In the genomic region with DNA sequence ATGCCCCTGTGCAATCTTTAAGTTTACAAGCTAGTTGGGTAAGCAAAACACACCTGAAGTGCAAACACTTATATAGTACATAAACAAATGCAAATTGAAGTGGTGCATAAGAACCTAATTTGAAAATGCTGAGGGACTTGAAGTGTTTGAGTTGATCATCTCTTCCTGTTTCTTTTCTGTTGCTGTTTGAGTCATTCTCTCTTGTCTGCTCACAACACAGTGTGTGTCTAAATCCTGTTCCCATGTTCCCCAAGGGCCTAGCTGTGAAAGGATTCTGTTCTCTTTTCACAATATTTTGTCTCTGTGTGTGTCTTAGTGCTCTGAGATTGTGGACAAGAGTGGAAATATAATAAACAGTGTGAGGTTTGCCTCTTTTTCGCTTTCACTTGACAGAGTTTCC, we compare ENCODE assay signal across 9 cellular contexts. TPM values are rescaled to one million over a fixed set of nuclear protein-coding genes. Genes with fewer than 3 reads are reported as not detected.
DNase-seq lines count a peak whose midpoint lies in the region; ATAC-seq and TF ChIP-seq lines count a peak whose summit lies in the region.
"Had no signal": no experiment of that assay in that cellular context is flagged by ENCODE, and none has a peak within 500 bp of the region (broad histone marks: within the 10 kb centered on the region; RNA-seq: fewer than 3 reads in every experiment).

No MANE protein-coding gene starts in this region.

- H3K4me1 Mint-ChIP-seq in activated CD4-positive, alpha-beta T cell treated with anti-CD3 and anti-CD28 coated beads, Interleukin-2, amount 10 ng/mL, durations not matched to agents 7 days and 5 days: peaks cover 36% of the 10 kb centered on the region

- in situ Hi-C loops in mammary epithelial cell (cut with MboI; ENCODE audit: low sequenced_read_pairs in 2 of 2): no loop called here
- in situ Hi-C loops in gastrocnemius medialis (cut with MboI; ENCODE audit: low sequenced_read_pairs in 4 of 4): no loop called here

- H3F3A ChIP-seq in SU-DHL-6 (ENCODE audit: insufficient read depth): no peaks in the 10 kb centered on the region

- H3K27ac ChIP-seq in mammary epithelial cell (ENCODE audit: insufficient read depth, low read depth, low read length) (no peak overlapping the region), breast epithelium (no peak overlapping the region), SU-DHL-6 (ENCODE audit: low read depth, low read length) (no peak overlapping the region), gastrocnemius medialis (no peak overlapping the region)

- H3K27me3 ChIP-seq in mammary epithelial cell (ENCODE audit: insufficient read depth, low read length): peaks cover 2% of the 10 kb centered on the region
- H3K27me3 ChIP-seq in breast epithelium: no peaks in the 10 kb centered on the region
- H3K27me3 ChIP-seq in SU-DHL-6 (ENCODE audit: low read length): no peaks in the 10 kb centered on the region
- H3K27me3 ChIP-seq in gastrocnemius medialis: no peaks in the 10 kb centered on the region

- H3K79me2 ChIP-seq in mammary epithelial cell (ENCODE audit: insufficient read depth, low read length) (no peaks in the 10 kb centered on the region), SU-DHL-6 (ENCODE audit: insufficient read depth, low read length) (no peaks in the 10 kb centered on the region)

- dilution Hi-C loops in mammary epithelial cell (cut with HindIII; ENCODE audit: low sequenced_read_pairs): no loop called here

- CTCF ChIA-PET in mammary epithelial cell (lab: Charles Lee; ENCODE audit: low non-redundant PET): no interaction called here
- CTCF ChIA-PET in activated CD4-positive, alpha-beta T cell treated with anti-CD3 and anti-CD28 coated beads, Interleukin-2, amount 10 ng/mL, durations not matched to agents 7 days and 5 days (lab: Charles Lee): interaction anchor here (0.9 to 1.7 kb wide), 5 partner anchors 30 to 240 kb away, joined by 3 to 9 read pairs (median 3); a partner anchor contains a TSS

- H3K36me3 ChIP-seq in mammary epithelial cell (ENCODE audit: insufficient read depth, low read length) (no peaks in the 10 kb centered on the region), breast epithelium (no peaks in the 10 kb centered on the region), SU-DHL-6 (ENCODE audit: low read length) (no peaks in the 10 kb centered on the region), gastrocnemius medialis (no peaks in the 10 kb centered on the region)

- no peak overlapping the region for H3K27ac Mint-ChIP-seq in activated CD4-positive, alpha-beta T cell treated with anti-CD3 and anti-CD28 coated beads, Interleukin-2, amount 10 ng/mL, durations not matched to agents 7 days and 5 days

- TF ChIP-seq POLR2A in breast epithelium (IDR thresholded peaks at IDR 0.05) (no peak), gastrocnemius medialis (IDR thresholded peaks at IDR 0.05) (no peak)

- no peaks in the 10 kb centered on the region for H3K27me3 Mint-ChIP-seq in activated CD4-positive, alpha-beta T cell treated with anti-CD3 and anti-CD28 coated beads, Interleukin-2, amount 10 ng/mL, durations not matched to agents 7 days and 5 days

- H3K36me3 Mint-ChIP-seq in activated CD4-positive, alpha-beta T cell treated with anti-CD3 and anti-CD28 coated beads, Interleukin-2, amount 10 ng/mL, durations not matched to agents 7 days and 5 days (ENCODE audit: low read depth): peaks cover 39% of the 10 kb centered on the region

- no peak overlapping the region for H3K4me2 ChIP-seq in mammary epithelial cell (ENCODE audit: insufficient read depth, low read depth, low read length)
- H3K4me2 ChIP-seq in SU-DHL-6 (ENCODE audit: low read depth, low read length, poor library complexity, severe bottlenecking): peak overlapping the region; percentile 11

- no peak overlapping the region for H3K4me3 Mint-ChIP-seq in activated CD4-positive, alpha-beta T cell treated with anti-CD3 and anti-CD28 coated beads, Interleukin-2, amount 10 ng/mL, durations not matched to agents 7 days and 5 days

- TF ChIP-seq CTCF in mammary epithelial cell (conservative IDR thresholded peaks at IDR 0.05 in 1 of 2, IDR thresholded peaks at IDR 0.05 in 1 of 2; ENCODE audit: extremely low read depth in 1 of 2, insufficient read depth in 1 of 2, low read depth in 1 of 2, low read length in 2 of 2): no peak
- TF ChIP-seq CTCF in breast epithelium (IDR thresholded peaks at IDR 0.05): no peak
- no peak for TF ChIP-seq CTCF in SU-DHL-6 (IDR thresholded peaks at IDR 0.05; ENCODE audit: insufficient read depth, low read length, poor library complexity, severe bottlenecking)
- no peak for TF ChIP-seq CTCF in gastrocnemius medialis (IDR thresholded peaks at IDR 0.05 in 4 of 5, conservative IDR thresholded peaks at IDR 0.05 in 1 of 5)

- H3K9me2 ChIP-seq in SU-DHL-6 (replicated peaks; ENCODE audit: insufficient read depth, low read length): no peaks in the 10 kb centered on the region

- 100% methylated on average over 1 of the region's 1 CpG for WGBS in mammary epithelial cell (ENCODE audit: low coverage, missing lambda C conversion rate)

- H3K9me3 Mint-ChIP-seq in activated CD4-positive, alpha-beta T cell treated with anti-CD3 and anti-CD28 coated beads, Interleukin-2, amount 10 ng/mL, durations not matched to agents 7 days and 5 days: peaks cover 2% of the 10 kb centered on the region

- POLR2A ChIA-PET in activated CD4-positive, alpha-beta T cell treated with anti-CD3 and anti-CD28 coated beads, Interleukin-2, amount 10 ng/mL, durations not matched to agents 7 days and 5 days (lab: Charles Lee): interaction anchor here (1.3 kb wide), 1 partner anchor 68 kb away, joined by 5 read pairs; no protein-coding TSS in a partner anchor

- BruUV-seq in mammary epithelial cell (replicated peaks; lab: Mats Ljungman, UMichigan): no TSS peak

- no peaks in the 10 kb centered on the region for H4K20me1 ChIP-seq in mammary epithelial cell (ENCODE audit: insufficient read depth, low read length)
- H4K20me1 ChIP-seq in SU-DHL-6 (ENCODE audit: low read depth, low read length): no peaks in the 10 kb centered on the region

- ATAC-seq in HG02943 (IDR thresholded peaks at IDR 0.05; ENCODE audit: low read depth, unreplicated experiment): peak; percentile 55
- ATAC-seq in gastrocnemius medialis: no peak

- no peak for DNase-seq in mammary epithelial cell
- no peak for DNase-seq in breast epithelium (ENCODE audit: low spot score in 2 of 2)
- DNase-seq in gastrocnemius medialis: no peak
- no peak for DNase-seq in NCI-H2081 (lab: John Stamatoyannopoulos, UW)
- no peak for DNase-seq in NCI-H446 treated with DMSO at 0.1 percent for 48 hours (lab: John Stamatoyannopoulos, UW)
- no peak for DNase-seq in activated CD4-positive, alpha-beta T cell treated with anti-CD3 and anti-CD28 coated beads, Interleukin-2, amount 10 ng/mL, durations not matched to agents 7 days and 5 days
- DNase-seq: SW 1271 had no signal

- peak overlapping the region; percentile 31 for H2AFZ ChIP-seq in mammary epithelial cell (ENCODE audit: low read depth, low read length)
- H2AFZ ChIP-seq in SU-DHL-6 (ENCODE audit: low read depth, low read length, severe bottlenecking): no peak overlapping the region

- H3K4me3 ChIP-seq in mammary epithelial cell (replicated peaks in 1 of 3; ENCODE audit: insufficient read depth in 1 of 3, low read depth in 2 of 3, low read length in 3 of 3) (no peak overlapping the region), breast epithelium (no peak overlapping the region), SU-DHL-6 (ENCODE audit: insufficient read depth, low read length, poor library complexity, severe bottlenecking) (no peak overlapping the region), gastrocnemius medialis (no peak overlapping the region)

- no peaks in the 10 kb centered on the region for H3K4me1 ChIP-seq in mammary epithelial cell (ENCODE audit: insufficient read depth, low read length)
- no peaks in the 10 kb centered on the region for H3K4me1 ChIP-seq in breast epithelium
- H3K4me1 ChIP-seq in gastrocnemius medialis: no peaks in the 10 kb centered on the region

- intact Hi-C loops in mammary epithelial cell (cut with micrococcal nuclease): no loop called here
- intact Hi-C loops in breast epithelium (cut with DNase I; ENCODE audit: low total_unique reads): no loop called here
- intact Hi-C loops in gastrocnemius medialis (cut with DNase I; ENCODE audit: low total_unique reads): no loop called here

- H3K9ac ChIP-seq in mammary epithelial cell (ENCODE audit: insufficient read depth, low read length) (no peak overlapping the region), SU-DHL-6 (ENCODE audit: low read length) (no peak overlapping the region)

- H3K9me3 ChIP-seq in mammary epithelial cell (replicated peaks; ENCODE audit: insufficient read depth, low read length) (no peaks in the 10 kb centered on the region), breast epithelium (no peaks in the 10 kb centered on the region), SU-DHL-6 (ENCODE audit: insufficient read depth, low read length) (no peaks in the 10 kb centered on the region), gastrocnemius medialis (no peaks in the 10 kb centered on the region)

RNA-seq across cellular contexts. Expression of a gene that starts 6.1 kb away (rescaled TPM):
- under 1 TPM in 1 of 2 donors, not detected in 1; 0.16 TPM for total RNA-seq in mammary epithelial cell
- polyA plus RNA-seq in mammary epithelial cell: 0.09 TPM
- polyA minus RNA-seq in mammary epithelial cell: not detected
- total RNA-seq in breast epithelium: 1 to 10 TPM; 1.4 to 8.2 (median 6.2) TPM
- total RNA-seq in gastrocnemius medialis: under 1 TPM in 1 of 4 donors, not detected in 3; 0.85 TPM
- 100 to 1,000 TPM; 271 to 307 TPM for total RNA-seq in activated CD4-positive, alpha-beta T cell treated with anti-CD3 and anti-CD28 coated beads, Interleukin-2, amount 10 ng/mL, durations not matched to agents 7 days and 5 days

RNA-seq across cellular contexts. Expression of a gene that starts 47.1 kb away (rescaled TPM):
- total RNA-seq in mammary epithelial cell (10 to 100 TPM in 1 of 2 donors, 1 to 10 TPM in 1; 3.2 to 85.7 TPM), breast epithelium (not detected), gastrocnemius medialis (not detected)
- 42.6 TPM for polyA plus RNA-seq in mammary epithelial cell
- 44.8 TPM for polyA minus RNA-seq in mammary epithelial cell
- 1 to 10 TPM; 3.6 to 3.9 TPM for total RNA-seq in activated CD4-positive, alpha-beta T cell treated with anti-CD3 and anti-CD28 coated beads, Interleukin-2, amount 10 ng/mL, durations not matched to agents 7 days and 5 days

Comparison
In these comparisons a context has a peak if more than half of its experiments do, and no peak if none do; other contexts are left out.
1. RNA of a gene that starts 47.1 kb away (total RNA-seq): 3.2 to 85.7 TPM in mammary epithelial cell and 3.6 to 3.9 TPM in activated CD4-positive, alpha-beta T cell treated with anti-CD3 and anti-CD28 coated beads, Interleukin-2, amount 10 ng/mL, durations not matched to agents 7 days and 5 days; not detected in breast epithelium and not detected in gastrocnemius medialis; every median in the first group is over 4 times any median in the second.
2. RNA of a gene that starts 6.1 kb away (total RNA-seq): 271 to 307 TPM in activated CD4-positive, alpha-beta T cell treated with anti-CD3 and anti-CD28 coated beads, Interleukin-2, amount 10 ng/mL, durations not matched to agents 7 days and 5 days; 1.4 to 8.2 TPM in breast epithelium, 0.16 TPM in mammary epithelial cell and 0.85 TPM in gastrocnemius medialis; every median in the first group is over 10 times any median in the second.